ENCODE assay signal across 21 cellular contexts in the genomic region with DNA sequence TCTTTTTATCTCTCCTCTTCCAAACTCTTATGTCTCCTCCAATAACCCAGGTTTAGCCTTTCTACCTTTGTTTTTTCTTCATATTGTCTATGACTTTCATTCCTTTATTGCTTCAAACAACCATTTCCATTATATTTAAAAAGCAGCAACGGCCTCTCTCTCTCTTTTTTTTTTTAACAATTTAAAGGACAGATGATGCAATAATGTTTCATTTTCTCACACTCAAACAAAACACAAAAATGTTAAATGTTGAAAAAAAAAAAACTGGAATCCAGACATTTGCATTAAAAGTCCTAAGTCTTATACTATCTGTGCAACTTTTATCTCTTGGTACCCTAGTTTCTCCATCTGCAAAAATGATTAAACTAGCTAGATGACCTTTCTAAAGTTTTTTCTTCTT.
A peak's percentile ranks its signal among the peaks of the same experiment; 100 is the strongest.
DNase-seq lines count a peak whose midpoint lies in the region; ATAC-seq, FAIRE-seq and TF ChIP-seq lines count a peak whose summit lies in the region.
"Had no signal": no experiment of that assay in that cellular context is flagged by ENCODE, and none has a peak within 500 bp of the region (broad histone marks: within the 10 kb centered on the region; RNA-seq: fewer than 3 reads in every experiment).

No MANE protein-coding gene starts in this region.

- POLR2A ChIA-PET in IMR-90 (lab: Charles Lee; ENCODE audit: unreplicated experiment) = no interaction called here
- POLR2A ChIA-PET in K562 (lab: Yijun Ruan, JAX) = no interaction called here
- POLR2A ChIA-PET in naive thymus-derived CD8-positive, alpha-beta T cell (lab: Charles Lee) = interaction anchor here (0.7 kb wide), 1 partner anchor 18 kb away, joined by 5 read pairs; no protein-coding TSS in a partner anchor

- H3K27ac Mint-ChIP-seq in IgD-negative memory B cell (peak overlapping the region in 2 of 3 donors; percentile 3 to 10), endothelial cell (ENCODE audit: unreplicated experiment) (no peak overlapping the region)
- H3K27ac Mint-ChIP-seq in naive thymus-derived CD8-positive, alpha-beta T cell = peak overlapping the region in 2 of 10 donors; percentile 31 to 33
- H3K27ac Mint-ChIP-seq: B cell; CD8-positive, alpha-beta T cell had no signal

- TF ChIP-seq EP300 in K562 (IDR thresholded peaks at IDR 0.05; ENCODE audit: low read length) = no peak

- ATAC-seq in IMR-90 (ENCODE audit: low read depth) (no peak), K562 (no peak)
- ATAC-seq in naive thymus-derived CD8-positive, alpha-beta T cell = no peak
- ATAC-seq: CD8-positive, alpha-beta T cell; GM12878 had no signal

- no peak overlapping the region for H3K4me3 Mint-ChIP-seq in IgD-negative memory B cell
- H3K4me3 Mint-ChIP-seq in naive thymus-derived CD8-positive, alpha-beta T cell = no peak overlapping the region
- H3K4me3 Mint-ChIP-seq in endothelial cell (ENCODE audit: unreplicated experiment) = no peak overlapping the region
- H3K4me3 Mint-ChIP-seq: B cell; CD4-positive, CD25-positive, alpha-beta regulatory T cell; CD8-positive, alpha-beta T cell had no signal

- H4K20me1 ChIP-seq in IMR-90 (ENCODE audit: insufficient read depth, low read length) (no peaks in the 10 kb centered on the region), K562 (replicated peaks; ENCODE audit: control insufficient read depth, insufficient read depth, low read length) (no peaks in the 10 kb centered on the region)
- H4K20me1 ChIP-seq: BLaER1 had no signal

- H4K91ac ChIP-seq in IMR-90 (ENCODE audit: insufficient read depth, low read depth, low read length) = no peak overlapping the region

- no peaks in the 10 kb centered on the region for H3K79me2 ChIP-seq in K562 (ENCODE audit: control insufficient read depth, insufficient read depth, low read length)

- no peak overlapping the region for H3K14ac ChIP-seq in IMR-90 (replicated peaks; ENCODE audit: low read depth, low read length)

- peaks cover 11% of the 10 kb centered on the region for H3K36me3 Mint-ChIP-seq in IgD-negative memory B cell
- H3K36me3 Mint-ChIP-seq in naive thymus-derived CD8-positive, alpha-beta T cell = peaks cover 0 to 58% (median 32%) of the 10 kb centered on the region in 3 donors
- no peaks in the 10 kb centered on the region for H3K36me3 Mint-ChIP-seq in endothelial cell (ENCODE audit: low read depth, unreplicated experiment)

- no peak overlapping the region for H2BK120ac ChIP-seq in IMR-90 (ENCODE audit: low read depth, low read length)

- no peak for TF ChIP-seq RAD21 in IMR-90 (IDR thresholded peaks at IDR 0.05; ENCODE audit: low read length)
- TF ChIP-seq RAD21 in K562 (CRISPR knock-in tag; conservative IDR thresholded peaks at IDR 0.05 in 1 of 2, IDR thresholded peaks at IDR 0.05 in 1 of 2) = no peak

- intact Hi-C loops in IMR-90 (cut with micrococcal nuclease) (no loop called here), K562 (cut with micrococcal nuclease) (no loop called here)

- H3K9me3 Mint-ChIP-seq in IgD-negative memory B cell = no peaks in the 10 kb centered on the region
- H3K9me3 Mint-ChIP-seq in naive thymus-derived CD8-positive, alpha-beta T cell = no peaks in the 10 kb centered on the region
- H3K9me3 Mint-ChIP-seq in endothelial cell (ENCODE audit: unreplicated experiment) = no peaks in the 10 kb centered on the region
- H3K9me3 Mint-ChIP-seq: CD8-positive, alpha-beta T cell had no signal

- H3K4ac ChIP-seq in IMR-90 (ENCODE audit: low read depth, low read length) = no peak overlapping the region

- H3K4me1 Mint-ChIP-seq in IgD-negative memory B cell (peaks cover 0 to 3% (median 0%) of the 10 kb centered on the region in 3 donors), endothelial cell (ENCODE audit: unreplicated experiment) (no peaks in the 10 kb centered on the region)
- H3K4me1 Mint-ChIP-seq in naive thymus-derived CD8-positive, alpha-beta T cell = peaks cover 2 to 16% (median 8%) of the 10 kb centered on the region in 4 donors
- H3K4me1 Mint-ChIP-seq: B cell had no signal

- dilution Hi-C loops in IMR-90 (cut with HindIII; ENCODE audit: low sequenced_read_pairs, unreplicated experiment) = no loop called here

- H3K23ac ChIP-seq in IMR-90 (ENCODE audit: low read depth, low read length) = no peak overlapping the region

- H3K36me3 ChIP-seq in IMR-90 (ENCODE audit: control insufficient read depth, insufficient read depth, low read length) (no peaks in the 10 kb centered on the region), K562 (ENCODE audit: control insufficient read depth, insufficient read depth, low read length) (no peaks in the 10 kb centered on the region)
- H3K36me3 ChIP-seq: BLaER1 had no signal

- no peak overlapping the region for H4K8ac ChIP-seq in IMR-90 (ENCODE audit: low read depth in 2 of 2, low read length in 2 of 2)

- BruUV-seq in IMR-90 (replicated peaks; lab: Mats Ljungman, UMichigan) = no TSS peak
- no TSS peak for BruUV-seq in K562 (replicated peaks; lab: Mats Ljungman, UMichigan)

- TF ChIP-seq POLR2A in IMR-90 (IDR thresholded peaks at IDR 0.05; ENCODE audit: low read depth, low read length) (no peak), K562 (conservative IDR thresholded peaks at IDR 0.05) (no peak)

- TF ChIP-seq CTCF in IMR-90 (conservative IDR thresholded peaks at IDR 0.05; ENCODE audit: low read depth, low read length) (no peak), K562 (IDR thresholded peaks at IDR 0.05 in 2 of 3, conservative IDR thresholded peaks at IDR 0.05 in 1 of 3; ENCODE audit: insufficient read depth in 2 of 3, low read depth in 1 of 3, low read length in 3 of 3) (no peak), choroid plexus epithelial cell (conservative IDR thresholded peaks at IDR 0.05; ENCODE audit: low read depth, low read length) (no peak), endothelial cell (IDR thresholded peaks at IDR 0.05; ENCODE audit: unreplicated experiment) (no peak)

- H2AK5ac ChIP-seq in IMR-90 (ENCODE audit: low read depth, low read length) = no peak overlapping the region

- CTCF ChIA-PET in IMR-90 (lab: Yijun Ruan, JAX) = no interaction called here
- CTCF ChIA-PET in K562 (lab: Yijun Ruan, JAX; ENCODE audit: low intra/inter-chr PET ratio) = no interaction called here

- H3K4me1 ChIP-seq in IMR-90 (ENCODE audit: control insufficient read depth, insufficient read depth, low read length) = peaks cover 2% of the 10 kb centered on the region
- no peaks in the 10 kb centered on the region for H3K4me1 ChIP-seq in K562 (replicated peaks in 1 of 2; ENCODE audit: control insufficient read depth in 2 of 2, insufficient read depth in 2 of 2, low read length in 2 of 2)
- H3K4me1 ChIP-seq: BLaER1 had no signal

- no peak overlapping the region for H3K4me3 ChIP-seq in IMR-90 (ENCODE audit: insufficient read depth, low read depth, low read length)
- H3K4me3 ChIP-seq in K562 = no peak overlapping the region
- no peak overlapping the region for H3K4me3 ChIP-seq in choroid plexus epithelial cell (ENCODE audit: low read depth, low read length)
- H3K4me3 ChIP-seq: BLaER1, GM12878, GM23248 had no signal

- DNase-seq in IMR-90 (no peak), K562 (ENCODE audit: extremely low read depth in 1 of 4, low spot score in 3 of 4) (no peak), choroid plexus epithelial cell (ENCODE audit: low read depth) (peak; percentile 7), NCI-H524 (lab: John Stamatoyannopoulos, UW) (no peak), endothelial cell (ENCODE audit: low spot score) (no peak)
- no peak for DNase-seq in naive thymus-derived CD8-positive, alpha-beta T cell
- DNase-seq: Caco-2; CD4-positive, CD25-positive, alpha-beta regulatory T cell; CD8-positive, alpha-beta T cell; DMS153; EL; GDM1; GM23248; H7; HCEC 1CT had no signal

- no peak overlapping the region for H4K5ac ChIP-seq in IMR-90 (ENCODE audit: low read depth, low read length)

- in situ Hi-C loops in IMR-90 (cut with MboI; ENCODE audit: low sequenced_read_pairs) = no loop called here
- in situ Hi-C loops in K562 (cut with MboI) = no loop called here

- no peak overlapping the region for H2BK5ac ChIP-seq in IMR-90 (ENCODE audit: low read depth, low read length, poor library complexity, severe bottlenecking)

- H3K79me1 ChIP-seq in IMR-90 (ENCODE audit: low read depth in 1 of 2, low read length in 2 of 2) = no peaks in the 10 kb centered on the region

- H2AK9ac ChIP-seq in IMR-90 (replicated peaks; ENCODE audit: low read depth, low read length, poor library complexity) = no peak overlapping the region

- no peaks in the 10 kb centered on the region for H3K27me3 ChIP-seq in IMR-90 (ENCODE audit: control insufficient read depth, insufficient read depth, low read length)
- no peaks in the 10 kb centered on the region for H3K27me3 ChIP-seq in K562 (ENCODE audit: control insufficient read depth in 2 of 2, insufficient read depth in 2 of 2, low read length in 2 of 2)
- H3K27me3 ChIP-seq: BLaER1 had no signal

- no peak overlapping the region for H2AFZ ChIP-seq in IMR-90 (replicated peaks; ENCODE audit: low read length, poor library complexity)
- no peak overlapping the region for H2AFZ ChIP-seq in K562 (ENCODE audit: low read depth, low read length)
- H2AFZ ChIP-seq: GM23248 had no signal

- no peaks in the 10 kb centered on the region for H3K27me3 Mint-ChIP-seq in IgD-negative memory B cell
- H3K27me3 Mint-ChIP-seq in naive thymus-derived CD8-positive, alpha-beta T cell = no peaks in the 10 kb centered on the region
- H3K27me3 Mint-ChIP-seq in endothelial cell (ENCODE audit: unreplicated experiment) = no peaks in the 10 kb centered on the region
- H3K27me3 Mint-ChIP-seq: B cell; CD4-positive, CD25-positive, alpha-beta regulatory T cell had no signal

- no peak for FAIRE-seq in K562 (lab: Jason Lieb, UNC)
- FAIRE-seq: GM12878, H1 had no signal

- no CpG with 5 or more reads among the region's 1 CpG for WGBS in IMR-90 (ENCODE audit: extremely low coverage in 2 of 2, insufficient read length in 1 of 2), 2 experiments
- no CpG with 5 or more reads among the region's 1 CpG for WGBS in K562 (ENCODE audit: insufficient coverage, low coverage, missing lambda C conversion rate)

- no peak overlapping the region for H2BK15ac ChIP-seq in IMR-90 (ENCODE audit: low read depth, low read length)

- H3K27ac ChIP-seq in IMR-90 (ENCODE audit: insufficient read depth, low read length) (no peak overlapping the region), K562 (ENCODE audit: extremely low read depth, low read depth, low read length) (no peak overlapping the region)
- H3K27ac ChIP-seq: BLaER1, C4-2B, GM23248 had no signal

- H3K9ac ChIP-seq in IMR-90 (ENCODE audit: low read depth, low read length) (no peak overlapping the region), K562 (ENCODE audit: insufficient read depth in 1 of 2, low read depth in 2 of 2, low read length in 2 of 2) (no peak overlapping the region)
- H3K9ac ChIP-seq: BLaER1, GM23248 had no signal

- no peak overlapping the region for H3K18ac ChIP-seq in IMR-90 (ENCODE audit: low read depth, low read length)

- H3K4me2 ChIP-seq in IMR-90 (ENCODE audit: low read depth, low read length) = no peak overlapping the region
- H3K4me2 ChIP-seq in K562 (ENCODE audit: insufficient read depth, low read length) = no peak overlapping the region
- H3K4me2 ChIP-seq: BLaER1 had no signal

- no peak overlapping the region for H2BK20ac ChIP-seq in IMR-90 (ENCODE audit: low read depth, low read length)

- H3K9me3 ChIP-seq in IMR-90 (ENCODE audit: control insufficient read depth, insufficient read depth, low read length) (no peaks in the 10 kb centered on the region), K562 (replicated peaks; ENCODE audit: control insufficient read depth, insufficient read depth, low read depth, low read length) (no peaks in the 10 kb centered on the region)
- H3K9me3 ChIP-seq: BLaER1, Caco-2 had no signal

- H3K56ac ChIP-seq in IMR-90 (ENCODE audit: extremely low read depth, insufficient read depth, low read length) = no peak overlapping the region

- H3K9me1 ChIP-seq in IMR-90 (ENCODE audit: insufficient read depth, low read length) (no peaks in the 10 kb centered on the region), K562 (ENCODE audit: control insufficient read depth, insufficient read depth, low read length) (no peaks in the 10 kb centered on the region)
